9 cellular contexts compared by ENCODE assay signal in the genomic region with DNA sequence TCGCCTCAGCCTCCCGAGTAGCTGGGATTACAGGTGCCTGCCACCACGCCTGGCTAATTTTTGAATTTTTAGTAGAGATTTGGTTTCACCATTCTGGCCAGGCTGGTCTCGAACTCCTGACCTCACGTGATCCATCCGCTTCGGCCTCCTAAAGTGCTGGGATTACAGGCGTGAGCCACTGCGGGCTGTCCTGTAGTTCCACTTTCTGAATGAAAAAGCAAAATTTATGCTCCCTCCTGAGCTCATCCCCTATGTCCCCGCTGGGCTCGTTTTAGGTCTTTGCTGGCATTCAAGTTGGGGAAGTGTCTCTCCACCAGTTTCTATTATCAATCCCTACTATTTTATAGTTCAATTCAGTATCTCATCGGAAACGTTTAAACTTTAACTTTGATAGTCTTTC. TPM values are rescaled to one million over a fixed set of nuclear protein-coding genes. Genes with fewer than 3 reads are reported as not detected.
A peak's percentile ranks its signal among the peaks of the same experiment; 100 is the strongest.
DNase-seq lines count a peak whose midpoint lies in the region; ATAC-seq and TF ChIP-seq lines count a peak whose summit lies in the region.
"Had no signal": no experiment of that assay in that cellular context is flagged by ENCODE, and none has a peak within 500 bp of the region (broad histone marks: within the 10 kb centered on the region; RNA-seq: fewer than 3 reads in every experiment).

No MANE protein-coding gene starts in this region.

- H3K36me3 ChIP-seq in Panc1 (ENCODE audit: control insufficient read depth, insufficient read depth, low read length), result no peaks in the 10 kb centered on the region
- no peaks in the 10 kb centered on the region for H3K36me3 ChIP-seq in esophagus squamous epithelium
- no peaks in the 10 kb centered on the region for H3K36me3 ChIP-seq in rectal smooth muscle tissue (ENCODE audit: control insufficient read depth, insufficient read depth, low read length)

- no peak for DNase-seq in H9
- DNase-seq in Panc1 (ENCODE audit: low read depth, low spot score), result no peak
- DNase-seq in esophagus squamous epithelium (lab: John Stamatoyannopoulos, UW), result no peak
- no peak for DNase-seq in NCI-H1048 (lab: John Stamatoyannopoulos, UW)

- no peak overlapping the region for H2BK15ac ChIP-seq in H9 (ENCODE audit: low read depth, low read length)

- intact Hi-C loops in Panc1 (cut with micrococcal nuclease; ENCODE audit: unreplicated experiment) (loop anchor here (5.0 kb wide), 1 partner anchor 126 kb away; no protein-coding TSS in a partner anchor), esophagus squamous epithelium (cut with DNase I) (loop anchor here (5.0 kb wide), 1 partner anchor 121 kb away; no protein-coding TSS in a partner anchor)

- no peak overlapping the region for H3K14ac ChIP-seq in H9 (ENCODE audit: insufficient read depth, low read length)

- peaks cover 3% of the 10 kb centered on the region; the same call in 1 of the 2 replicates for H3K4me1 ChIP-seq in H9 (ENCODE audit: insufficient read depth, low read length)
- H3K4me1 ChIP-seq in Panc1 (ENCODE audit: control insufficient read depth, insufficient read depth, low read length), result no peaks in the 10 kb centered on the region
- peaks cover 10 to 20% (median 17%) of the 10 kb centered on the region in 3 donors for H3K4me1 ChIP-seq in esophagus squamous epithelium
- H3K4me1 ChIP-seq in rectal smooth muscle tissue (ENCODE audit: control insufficient read depth, insufficient read depth, low read length), result no peaks in the 10 kb centered on the region

- H3K4ac ChIP-seq in H9 (ENCODE audit: low read depth, low read length), result no peak overlapping the region

- H2BK12ac ChIP-seq in H9 (ENCODE audit: insufficient read length, low read depth, low read length), result no peak overlapping the region

- H3K27ac ChIP-seq in H9 (ENCODE audit: insufficient read length, low read depth, low read length) (no peak overlapping the region), Panc1 (ENCODE audit: low read length) (no peak overlapping the region), esophagus squamous epithelium (no peak overlapping the region), rectal smooth muscle tissue (ENCODE audit: low read depth, low read length) (no peak overlapping the region)

- H3K4me3 ChIP-seq in Panc1 (ENCODE audit: low read depth in 2 of 2, low read length in 2 of 2), result peak overlapping the region; percentile 41 to 53; a peak in 2 of 4 replicates
- H3K4me3 ChIP-seq in esophagus squamous epithelium, result peak overlapping the region in 3 of 4 donors; percentile 62 to 81 (median 69)
- peak overlapping the region; percentile 82 for H3K4me3 ChIP-seq in rectal smooth muscle tissue (ENCODE audit: low read length)

- H3K23ac ChIP-seq in H9 (ENCODE audit: insufficient read length, low read depth, low read length), result no peak overlapping the region

- H2BK5ac ChIP-seq in H9 (ENCODE audit: insufficient read length, low read length), result no peak overlapping the region

- H3K79me2 ChIP-seq in H9 (ENCODE audit: insufficient read depth, low read length), result no peaks in the 10 kb centered on the region

- H3K18ac ChIP-seq in H9 (ENCODE audit: insufficient read length, low read depth, low read length), result no peak overlapping the region

- no peak overlapping the region for H2BK20ac ChIP-seq in H9 (ENCODE audit: low read depth, low read length, poor library complexity, severe bottlenecking)

- no peak overlapping the region for H2BK120ac ChIP-seq in H9 (ENCODE audit: low read depth, low read length, poor library complexity, severe bottlenecking)

- H3K27me3 Mint-ChIP-seq in H9 (ENCODE audit: low read depth), result no peaks in the 10 kb centered on the region

- H3K4me1 Mint-ChIP-seq in H9, result peaks cover 4 to 10% of the 10 kb centered on the region in 2 experiments

- in situ Hi-C loops in Panc1 (cut with HindIII; ENCODE audit: low pct_unique_long_range_greater_than_20kb, low sequenced_read_pairs), result no loop called here

- no peak overlapping the region for H3K56ac ChIP-seq in H9 (ENCODE audit: insufficient read length, low read depth, low read length)

- H4K20me1 ChIP-seq in H9 (ENCODE audit: control insufficient read depth, insufficient read depth, insufficient read length), result no peaks in the 10 kb centered on the region

- H4K91ac ChIP-seq in H9 (ENCODE audit: insufficient read length, low read depth, low read length), result no peak overlapping the region

- H3K4me3 Mint-ChIP-seq in H9, result peak overlapping the region; percentile 63 to 74

- H3K9me3 ChIP-seq in H9 (ENCODE audit: control insufficient read depth, low read depth, low read length), result no peaks in the 10 kb centered on the region
- no peaks in the 10 kb centered on the region for H3K9me3 ChIP-seq in Panc1 (ENCODE audit: control insufficient read depth, insufficient read depth, low read depth, low read length)
- H3K9me3 ChIP-seq in esophagus squamous epithelium, result no peaks in the 10 kb centered on the region

- no peak overlapping the region for H3T11ph ChIP-seq in H9 (ENCODE audit: low read length)

- H3K4me2 ChIP-seq in H9 (ENCODE audit: insufficient read depth, insufficient read length, low read length), result peak overlapping the region; percentile 42

- H3K27me3 ChIP-seq in H9 (ENCODE audit: insufficient read depth, low read length) (no peaks in the 10 kb centered on the region), Panc1 (ENCODE audit: control insufficient read depth, insufficient read depth, low read length) (no peaks in the 10 kb centered on the region), esophagus squamous epithelium (peaks cover 0 to 10% (median 0%) of the 10 kb centered on the region in 4 donors), rectal smooth muscle tissue (ENCODE audit: control insufficient read depth, insufficient read depth, low read length) (no peaks in the 10 kb centered on the region)

- no peaks in the 10 kb centered on the region for H3K79me1 ChIP-seq in H9 (ENCODE audit: insufficient read depth, low read depth, low read length, poor library complexity, severe bottlenecking)

- H3K27ac Mint-ChIP-seq in H9, result no peak overlapping the region

- H3K9me3 Mint-ChIP-seq in H9, result no peaks in the 10 kb centered on the region

- H3K36me3 Mint-ChIP-seq in H9 (ENCODE audit: insufficient read depth in 1 of 3, low read depth in 3 of 3), result no peaks in the 10 kb centered on the region

- no peak overlapping the region for H2AFZ ChIP-seq in H9 (ENCODE audit: low read length)

- no CpG with 5 or more reads among the region's 13 CpGs for WGBS in H9 (ENCODE audit: extremely low coverage, insufficient read length, low lambda C conversion rate)
- WGBS in esophagus squamous epithelium, 2 donors, result 46 to 49% methylated on average over 13 of the region's 13 CpGs

- no peak for TF ChIP-seq CTCF in H9 (conservative IDR thresholded peaks at IDR 0.05)
- no peak for TF ChIP-seq CTCF in Panc1 (IDR thresholded peaks at IDR 0.05)
- TF ChIP-seq CTCF in esophagus squamous epithelium (IDR thresholded peaks at IDR 0.05), result no peak

- no peak; the same call in 1 of the 2 replicates for ATAC-seq in Panc1
- ATAC-seq in HG03045 (IDR thresholded peaks at IDR 0.05; ENCODE audit: unreplicated experiment), result no peak
- ATAC-seq in HG03571 (IDR thresholded peaks at IDR 0.05; ENCODE audit: unreplicated experiment), result no peak
- ATAC-seq in HG02970 (IDR thresholded peaks at IDR 0.05; ENCODE audit: low FRiP score, unreplicated experiment), result no peak

- BruUV-seq in Panc1 (replicated peaks; lab: Mats Ljungman, UMichigan), result no TSS peak

- H3K9ac ChIP-seq in H9 (ENCODE audit: extremely low read depth, insufficient read length, low read length), result no peak overlapping the region
- no peak overlapping the region for H3K9ac ChIP-seq in rectal smooth muscle tissue (ENCODE audit: low read length)

- CTCF ChIA-PET in Panc1 (lab: Charles Lee), result interaction anchor here (0.6 to 1.4 kb wide), 2 partner anchors 123 to 126 kb away, joined by 3 read pairs; no protein-coding TSS in a partner anchor

- peaks cover 14% of the 10 kb centered on the region for H3K23me2 ChIP-seq in H9 (ENCODE audit: insufficient read length, low read depth, low read length, poor library complexity, severe bottlenecking)

- no peak overlapping the region for H4K8ac ChIP-seq in H9 (replicated peaks; ENCODE audit: insufficient read length, low read depth, low read length)

- H4K5ac ChIP-seq in H9 (ENCODE audit: insufficient read length, low read depth, low read length), result no peak overlapping the region

- no peak overlapping the region for H2AK5ac ChIP-seq in H9 (ENCODE audit: insufficient read length, low read length)

- no peak for TF ChIP-seq POLR2A in esophagus squamous epithelium (IDR thresholded peaks at IDR 0.05)

- POLR2A ChIA-PET in Panc1 (lab: Charles Lee), result no interaction called here

RNA-seq across cellular contexts. Expression of gene DNAL1, which starts 11.7 kb away (rescaled TPM):
- 12.3 and 17.7 TPM in 2 replicates for total RNA-seq in H9 (2021)
- total RNA-seq in Panc1 (2021; ENCODE audit: unreplicated experiment), result 15.2 TPM
- polyA plus RNA-seq in Panc1 (2012; ENCODE audit: insufficient read length), result 3.4 TPM
- total RNA-seq in esophagus squamous epithelium, result 1 to 10 TPM; 1.8 to 6.4 (median 4.1) TPM

RNA-seq across cellular contexts. Expression of gene ACOT6, which starts 20.8 kb away (rescaled TPM):
- not detected in 2 replicates for total RNA-seq in H9 (2021)
- total RNA-seq in Panc1 (2021; ENCODE audit: unreplicated experiment), result not detected
- not detected for polyA plus RNA-seq in Panc1 (2012; ENCODE audit: insufficient read length)
- total RNA-seq in esophagus squamous epithelium, result not detected
- total RNA-seq: urinary bladder had no signal
- polyA plus RNA-seq: urinary bladder had no signal

RNA-seq across cellular contexts. Expression of gene ACOT4, which starts 41.4 kb away (rescaled TPM):
- total RNA-seq in H9 (2021), result 1.8 and 1.9 TPM in 2 replicates
- 2.7 TPM for total RNA-seq in Panc1 (2021; ENCODE audit: unreplicated experiment)
- polyA plus RNA-seq in Panc1 (2012; ENCODE audit: insufficient read length), result 2.4 TPM
- total RNA-seq in esophagus squamous epithelium, result 1 to 10 TPM in 3 of 4 donors, under 1 TPM in 1; 0.48 to 2.0 (median 1.5) TPM
